1 cellular context compared by ENCODE assay signal in genomic region chr12:45611061-45611460, GRCh38.
TF ChIP-seq lines count a peak whose summit lies in the region.

No MANE protein-coding gene starts in this region.

TF ChIP-seq in endothelial cell of umbilical vein, 7 proteins besides CTCF, POLR2A, EP300 and RAD21 (continued from another document):
- TF ChIP-seq MYC (IDR thresholded peaks at IDR 0.05; ENCODE audit: low read depth, low read length) (no peak), FOS (IDR thresholded peaks at IDR 0.05; ENCODE audit: borderline replicate concordance, insufficient read depth, low read length) (no peak), POLR2AphosphoS5 (IDR thresholded peaks at IDR 0.05; ENCODE audit: insufficient read depth, low read depth, low read length) (no peak), JUN (IDR thresholded peaks at IDR 0.05; ENCODE audit: borderline replicate concordance, insufficient read depth, insufficient read length, low read depth) (no peak), EZH2 (IDR thresholded peaks at IDR 0.05; ENCODE audit: borderline replicate concordance, low read depth, low read length, severe bottlenecking) (no peak), MAX (IDR thresholded peaks at IDR 0.05; ENCODE audit: insufficient read depth, insufficient read length) (no peak)
